In the genomic region with DNA sequence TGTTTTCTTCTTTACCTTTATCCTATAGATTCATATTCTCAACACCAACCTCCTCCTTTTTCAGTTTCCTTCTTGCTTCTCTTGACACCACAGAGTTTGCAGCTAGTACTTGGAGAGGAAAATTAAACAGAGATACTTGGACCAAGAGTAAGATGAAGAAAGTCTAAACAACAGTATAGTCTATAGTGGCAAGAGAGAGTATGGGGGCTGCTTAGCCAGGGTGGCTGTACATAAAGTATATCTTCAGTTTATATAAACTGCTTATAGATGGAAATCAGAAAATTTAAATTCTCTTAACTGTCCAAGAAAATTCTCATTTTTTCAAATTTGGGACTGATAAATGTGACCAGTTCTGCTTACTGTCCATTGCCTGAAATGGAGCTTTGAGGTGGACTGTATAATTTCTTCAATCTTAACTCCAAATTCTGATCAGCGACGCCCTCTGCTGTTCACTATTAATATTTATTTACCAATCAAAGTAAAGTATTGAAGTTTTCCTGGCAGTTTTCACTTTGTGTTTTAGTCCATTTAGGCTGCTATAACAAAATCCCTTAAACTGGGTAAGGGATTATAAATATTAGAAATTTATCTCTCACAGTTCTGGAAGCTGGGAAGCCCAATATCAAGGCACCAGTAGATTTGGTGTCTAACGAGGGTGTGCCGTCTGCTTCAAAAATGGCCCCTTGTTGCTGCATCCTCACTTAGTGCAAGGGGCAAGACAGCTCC, we compare ENCODE assay signal across 8 cellular contexts. TPM values are rescaled to one million over a fixed set of nuclear protein-coding genes. Genes with fewer than 3 reads are reported as not detected.
DNase-seq lines count a peak whose midpoint lies in the region; ATAC-seq, FAIRE-seq and TF ChIP-seq lines count a peak whose summit lies in the region.

No MANE protein-coding gene starts in this region.

- TF ChIP-seq CTCF in fibroblast of mammary gland (conservative IDR thresholded peaks at IDR 0.05; ENCODE audit: control insufficient read depth, insufficient read depth, low read depth, low read length) (peak; percentile 37), progenitor cell of endocrine pancreas (IDR thresholded peaks at IDR 0.05; ENCODE audit: unreplicated experiment) (peak; percentile 73)

- H3K4me3 Mint-ChIP-seq in T-helper 17 cell (no peak overlapping the region), progenitor cell of endocrine pancreas (ENCODE audit: low read depth) (no peak overlapping the region)

- H3K36me3 Mint-ChIP-seq in T-helper 17 cell (ENCODE audit: low read depth) (peaks cover 2% of the 10 kb centered on the region), progenitor cell of endocrine pancreas (ENCODE audit: insufficient read depth) (peaks cover 12% of the 10 kb centered on the region)

- H3K9me3 Mint-ChIP-seq in progenitor cell of endocrine pancreas (ENCODE audit: low read depth), result peaks cover 4% of the 10 kb centered on the region

- H3K4me1 Mint-ChIP-seq in T-helper 17 cell (peaks cover 3% of the 10 kb centered on the region), progenitor cell of endocrine pancreas (ENCODE audit: low read depth) (no peaks in the 10 kb centered on the region)

- no peaks in the 10 kb centered on the region for H3K27me3 Mint-ChIP-seq in T-helper 17 cell
- no peaks in the 10 kb centered on the region for H3K27me3 Mint-ChIP-seq in progenitor cell of endocrine pancreas

- DNase-seq in NCI-H1694 (lab: John Stamatoyannopoulos, UW), result peak; percentile 37
- no peak for DNase-seq in NCI-H1694 treated with DMSO at 0.1 percent for 48 hours (lab: John Stamatoyannopoulos, UW)
- peak; percentile 28 for DNase-seq in HTR-8/SVneo (ENCODE audit: insufficient read length, low spot score)
- DNase-seq in T-helper 17 cell, result no peak
- DNase-seq in fibroblast of mammary gland (ENCODE audit: low read depth), result peak; percentile 48
- no peak for DNase-seq in progenitor cell of endocrine pancreas (ENCODE audit: low spot score, unreplicated experiment)

- H3K9me3 ChIP-seq in T-helper 17 cell (ENCODE audit: control insufficient read depth, low read length, poor library complexity, severe bottlenecking), result no peaks in the 10 kb centered on the region

- FAIRE-seq in HTR-8/SVneo (lab: Jason Lieb, UNC), result no peak

- H3K4me3 ChIP-seq in fibroblast of mammary gland (ENCODE audit: control insufficient read depth, low read depth, low read length), result no peak overlapping the region

- ATAC-seq in T-helper 17 cell (peak; percentile 32), HG02759 (IDR thresholded peaks at IDR 0.05; ENCODE audit: unreplicated experiment) (no peak), GM18870 (IDR thresholded peaks at IDR 0.05; ENCODE audit: unreplicated experiment) (no peak)

- H3K27ac Mint-ChIP-seq in T-helper 17 cell (no peak overlapping the region), progenitor cell of endocrine pancreas (no peak overlapping the region)

RNA-seq across cellular contexts. Expression of gene METTL18, which starts 14.8 kb away (rescaled TPM):
- total RNA-seq in T-helper 17 cell (1 to 10 TPM; 4.4 to 4.6 TPM), progenitor cell of endocrine pancreas (9.3 and 12.7 TPM in 2 replicates)

Comparison
In these comparisons a context has a peak if more than half of its experiments do, and no peak if none do; other contexts are left out.
1. DNase-seq: peak in NCI-H1694 (single experiment), HTR-8/SVneo (single experiment) and fibroblast of mammary gland (single experiment); none in NCI-H1694 treated with DMSO at 0.1 percent for 48 hours (single experiment), T-helper 17 cell (0 of 3) and progenitor cell of endocrine pancreas (single experiment).